Comparison of ENCODE assay signal across 32 cellular contexts in genomic region chr17:61967729-61968128, GRCh38.
"Had no signal": no experiment of that assay in that cellular context is flagged by ENCODE, and none has a peak within 500 bp of the region (broad histone marks: within the 10 kb centered on the region; RNA-seq: fewer than 3 reads in every experiment).

No MANE protein-coding gene starts in this region.

- H3K27me3 Mint-ChIP-seq: activated naive CD8-positive, alpha-beta T cell treated with anti-CD3 and anti-CD28 coated beads, Interleukin-2, amount 10 ng/mL, durations not matched to agents 7 days and 5 days; dendritic cell treated with granulocyte-macrophage colony-stimulating factor and Interleukin-4, amounts not matched to agents 40 ng/mL and 50 ng/mL, for 4 days; naive B cell; progenitor cell of endocrine pancreas; stimulated activated naive CD8-positive, alpha-beta T cell treated with anti-CD3 and anti-CD28 coated beads, Interleukin-15, Interleukin-2, amounts not matched to agents 100 ng/mL and 50 ng/mL, for 24 hours; type B pancreatic cell had no signal

- H3K36me3 ChIP-seq: ovary had no signal

- H3K4me1 ChIP-seq: breast epithelium, esophagus muscularis mucosa, left ventricle myocardium inferior, vagina had no signal

- H3K4me3 ChIP-seq: breast epithelium, esophagus muscularis mucosa, left ventricle myocardium inferior, lung, ovary, skin epidermis, thoracic aorta, vagina had no signal

- H3K27ac ChIP-seq: breast epithelium, esophagus muscularis mucosa, left ventricle myocardium inferior, ovary, skin epidermis, thoracic aorta, vagina, WERI-Rb-1 had no signal

- H3K9me3 Mint-ChIP-seq: activated naive CD4-positive, alpha-beta T cell treated with anti-CD3 and anti-CD28 coated beads for 36 hours; activated naive CD8-positive, alpha-beta T cell treated with anti-CD3 and anti-CD28 coated beads, Interleukin-2, amount 10 ng/mL, durations not matched to agents 7 days and 5 days; activated T-cell treated with anti-CD3 and anti-CD28 coated beads, Interleukin-2, amount 50 U/mL, for 72 hours; dendritic cell treated with granulocyte-macrophage colony-stimulating factor and Interleukin-4, amounts not matched to agents 40 ng/mL and 50 ng/mL, for 4 days; endodermal cell; mesothelial cell of epicardium; naive B cell; nephron progenitor cell; stimulated activated naive CD8-positive, alpha-beta T cell treated with anti-CD3 and anti-CD28 coated beads, Interleukin-15, Interleukin-2, amounts not matched to agents 100 ng/mL and 50 ng/mL, for 24 hours; type B pancreatic cell had no signal

- FAIRE-seq: islet of Langerhans had no signal

- DNase-seq: activated CD4-positive, alpha-beta T cell treated with anti-CD3 and anti-CD28 coated beads for 48 hours; activated CD4-positive, alpha-beta T cell treated with anti-CD3 and anti-CD28 coated beads, Interleukin-2, amount 50 U/mL, for 48 hours; activated effector memory CD4-positive, alpha-beta T cell treated with anti-CD3 and anti-CD28 coated beads, Interleukin-2, amount 50 U/mL, for 16 hours; activated naive CD4-positive, alpha-beta T cell treated with anti-CD3 and anti-CD28 coated beads for 36 hours; activated naive CD8-positive, alpha-beta T cell treated with anti-CD3 and anti-CD28 coated beads, Interleukin-2, amount 10 ng/mL, durations not matched to agents 7 days and 5 days; activated T-cell treated with anti-CD3 and anti-CD28 coated beads, Interleukin-2, amount 50 U/mL, for 72 hours; amygdala; central memory CD4-positive, alpha-beta T cell; endodermal cell; foreskin melanocyte; left ventricle myocardium inferior; naive B cell; nephron progenitor cell; ovary; stimulated activated CD4-positive, alpha-beta T cell treated with anti-CD3 and anti-CD28 coated beads, Interleukin-12 subunit alpha, Interleukin-12 subunit beta, amount 100 ng/mL, for 4 hours; stimulated activated CD4-positive, alpha-beta T cell treated with anti-CD3 and anti-CD28 coated beads, Interleukin-4, amount 100 ng/mL, for 1 hour; T-helper 1 cell; WERI-Rb-1 had no signal

- H3K4me3 Mint-ChIP-seq: activated naive CD4-positive, alpha-beta T cell treated with anti-CD3 and anti-CD28 coated beads for 36 hours; activated naive CD8-positive, alpha-beta T cell treated with anti-CD3 and anti-CD28 coated beads, Interleukin-2, amount 10 ng/mL, durations not matched to agents 7 days and 5 days; activated T-cell treated with anti-CD3 and anti-CD28 coated beads, Interleukin-2, amount 50 U/mL, for 72 hours; dendritic cell treated with granulocyte-macrophage colony-stimulating factor and Interleukin-4, amounts not matched to agents 40 ng/mL and 50 ng/mL, for 4 days; endodermal cell; mesothelial cell of epicardium; naive B cell; nephron progenitor cell; stimulated activated naive CD8-positive, alpha-beta T cell treated with anti-CD3 and anti-CD28 coated beads, Interleukin-15, Interleukin-2, amounts not matched to agents 100 ng/mL and 50 ng/mL, for 24 hours; type B pancreatic cell had no signal

- H3K9me3 ChIP-seq: breast epithelium, esophagus muscularis mucosa, left ventricle myocardium inferior, ovary, thoracic aorta, vagina had no signal

- H3K27ac Mint-ChIP-seq: activated naive CD4-positive, alpha-beta T cell treated with anti-CD3 and anti-CD28 coated beads for 36 hours; activated naive CD8-positive, alpha-beta T cell treated with anti-CD3 and anti-CD28 coated beads, Interleukin-2, amount 10 ng/mL, durations not matched to agents 7 days and 5 days; dendritic cell treated with granulocyte-macrophage colony-stimulating factor and Interleukin-4, amounts not matched to agents 40 ng/mL and 50 ng/mL, for 4 days; endodermal cell; mesothelial cell of epicardium; naive B cell; nephron progenitor cell; progenitor cell of endocrine pancreas; stimulated activated naive CD8-positive, alpha-beta T cell treated with anti-CD3 and anti-CD28 coated beads, Interleukin-15, Interleukin-2, amounts not matched to agents 100 ng/mL and 50 ng/mL, for 24 hours; type B pancreatic cell had no signal

- H3K27me3 ChIP-seq: breast epithelium, esophagus muscularis mucosa, ovary, vagina had no signal

- H3K4me1 Mint-ChIP-seq: activated naive CD8-positive, alpha-beta T cell treated with anti-CD3 and anti-CD28 coated beads, Interleukin-2, amount 10 ng/mL, durations not matched to agents 7 days and 5 days; endodermal cell; naive B cell; nephron progenitor cell had no signal

- ATAC-seq: activated CD4-positive, CD25-positive, alpha-beta regulatory T cell treated with anti-CD3 and anti-CD28 coated beads, Interleukin-2, amount 50 U/mL, for 24 hours; activated T-cell treated with anti-CD3 and anti-CD28 coated beads, Interleukin-2, amount 50 U/mL, for 72 hours; sciatic nerve had no signal
